Comparison of ENCODE assay signal across 8 cellular contexts in genomic region chr13:113152894-113153809, GRCh38. TPM values are rescaled to one million over a fixed set of nuclear protein-coding genes. Genes with fewer than 3 reads are reported as not detected.
A peak's percentile ranks its signal among the peaks of the same experiment; 100 is the strongest.
DNase-seq lines count a peak whose midpoint lies in the region; ATAC-seq and TF ChIP-seq lines count a peak whose summit lies in the region.

No MANE protein-coding gene starts in this region.

- H3K9ac ChIP-seq in smooth muscle cell (ENCODE audit: low read depth) = peak overlapping the region; percentile 61

- no peaks in the 10 kb centered on the region for H3K79me2 ChIP-seq in smooth muscle cell (ENCODE audit: low read depth)

- no peaks in the 10 kb centered on the region for H3K9me3 ChIP-seq in CD4-positive, CD25-positive, alpha-beta regulatory T cell (ENCODE audit: control insufficient read depth in 2 of 2, low read length in 2 of 2)
- H3K9me3 ChIP-seq in body of pancreas = no peaks in the 10 kb centered on the region
- no peaks in the 10 kb centered on the region for H3K9me3 ChIP-seq in smooth muscle cell (replicated peaks; ENCODE audit: low read depth)

- H3K27me3 Mint-ChIP-seq in CD4-positive, CD25-positive, alpha-beta regulatory T cell = peaks cover 7% of the 10 kb centered on the region
- peaks cover 18 to 29% (median 24%) of the 10 kb centered on the region in 3 donors for H3K27me3 Mint-ChIP-seq in immature natural killer cell (ENCODE audit: low read depth in 3 of 3)

- intact Hi-C loops in body of pancreas (cut with DNase I) = no loop called here

- H3K9me3 Mint-ChIP-seq in CD4-positive, CD25-positive, alpha-beta regulatory T cell = peaks cover 0 to 3% (median 0%) of the 10 kb centered on the region in 7 donors
- no peaks in the 10 kb centered on the region for H3K9me3 Mint-ChIP-seq in immature natural killer cell

- H3K4me1 Mint-ChIP-seq in CD4-positive, CD25-positive, alpha-beta regulatory T cell = peaks cover 6 to 22% (median 13%) of the 10 kb centered on the region in 4 donors
- H3K4me1 Mint-ChIP-seq in immature natural killer cell = peaks cover 25 to 30% of the 10 kb centered on the region in 2 donors

- H3K36me3 Mint-ChIP-seq in CD4-positive, CD25-positive, alpha-beta regulatory T cell = no peaks in the 10 kb centered on the region
- no peaks in the 10 kb centered on the region for H3K36me3 Mint-ChIP-seq in immature natural killer cell

- H3F3A ChIP-seq in smooth muscle cell (ENCODE audit: low read depth) = peaks cover 5% of the 10 kb centered on the region

- TF ChIP-seq CTCF in body of pancreas (IDR thresholded peaks at IDR 0.05) (no peak), smooth muscle cell (IDR thresholded peaks at IDR 0.05; ENCODE audit: borderline replicate concordance, insufficient read depth, poor library complexity, severe bottlenecking) (no peak)

- TF ChIP-seq POLR2A in body of pancreas (IDR thresholded peaks at IDR 0.05) = no peak

- H3K27ac ChIP-seq in CD4-positive, CD25-positive, alpha-beta regulatory T cell (ENCODE audit: insufficient read depth, low read length, poor library complexity, severe bottlenecking) = peak overlapping the region; percentile 24
- peak overlapping the region; percentile 60 to 89 (median 86) for H3K27ac ChIP-seq in body of pancreas
- H3K27ac ChIP-seq in smooth muscle cell (ENCODE audit: low read depth) = peak overlapping the region; percentile 74

- H2AFZ ChIP-seq in smooth muscle cell (ENCODE audit: low read depth) = peak overlapping the region; percentile 88

- no peaks in the 10 kb centered on the region for H3K36me3 ChIP-seq in CD4-positive, CD25-positive, alpha-beta regulatory T cell (ENCODE audit: control insufficient read depth, insufficient read depth, low read length)
- H3K36me3 ChIP-seq in body of pancreas (replicated peaks in 1 of 2; ENCODE audit: insufficient read depth in 1 of 2, low read depth in 2 of 2) (no peaks in the 10 kb centered on the region), smooth muscle cell (ENCODE audit: low read depth) (no peaks in the 10 kb centered on the region)

- 24 to 39% methylated on average over 31 to 58 of the region's 62 CpGs for WGBS in body of pancreas, 2 donors
- WGBS in smooth muscle cell (ENCODE audit: low lambda C conversion rate) = 11% methylated on average over 54 of the region's 62 CpGs

- H3K4me2 ChIP-seq in smooth muscle cell = peak overlapping the region; percentile 89

- peak overlapping the region; percentile 86 to 94 (median 90) for H3K4me3 Mint-ChIP-seq in CD4-positive, CD25-positive, alpha-beta regulatory T cell
- peak overlapping the region; percentile 85 to 94 (median 87) for H3K4me3 Mint-ChIP-seq in immature natural killer cell

- peak overlapping the region; percentile 82 for H3K4me3 ChIP-seq in CD4-positive, CD25-positive, alpha-beta regulatory T cell (ENCODE audit: low read depth, low read length)
- peak overlapping the region in 1 of 2 donors; percentile 19 for H3K4me3 ChIP-seq in body of pancreas
- H3K4me3 ChIP-seq in smooth muscle cell = peak overlapping the region; percentile 49

- no peaks in the 10 kb centered on the region for H3K27me3 ChIP-seq in CD4-positive, CD25-positive, alpha-beta regulatory T cell (ENCODE audit: control insufficient read depth, insufficient read depth, low read length)
- H3K27me3 ChIP-seq in body of pancreas = no peaks in the 10 kb centered on the region
- no peaks in the 10 kb centered on the region for H3K27me3 ChIP-seq in smooth muscle cell (ENCODE audit: low read depth)

- DNase-seq in CD4-positive, CD25-positive, alpha-beta regulatory T cell = peak; percentile 17 to 20 (median 17)
- peak; percentile 62 for DNase-seq in NCI-H748 (lab: John Stamatoyannopoulos, UW; ENCODE audit: unreplicated experiment)
- DNase-seq in body of pancreas = peak; percentile 53 to 62 (median 61)
- peak in 2 of 3 donors; percentile 22 to 30 for DNase-seq in immature natural killer cell
- no peak for DNase-seq in smooth muscle cell (lab: John Stamatoyannopoulos, UW; ENCODE audit: unreplicated experiment)
- DNase-seq in NOMO-1 (lab: John Stamatoyannopoulos, UW; ENCODE audit: unreplicated experiment in 2 of 2) = no peak
- DNase-seq in OCI-M2 (lab: John Stamatoyannopoulos, UW; ENCODE audit: unreplicated experiment) = no peak

- ATAC-seq in CD4-positive, CD25-positive, alpha-beta regulatory T cell (ENCODE audit: low read depth in 2 of 2) = peak; percentile 16 to 27
- peak; percentile 34 for ATAC-seq in GM21576 (IDR thresholded peaks at IDR 0.05; ENCODE audit: unreplicated experiment)
- ATAC-seq in body of pancreas = peak; percentile 61

- H3K27ac Mint-ChIP-seq in CD4-positive, CD25-positive, alpha-beta regulatory T cell = peak overlapping the region; percentile 90 to 96 (median 90)
- H3K27ac Mint-ChIP-seq in immature natural killer cell = peak overlapping the region; percentile 69 to 96 (median 91)

- H3K4me1 ChIP-seq in CD4-positive, CD25-positive, alpha-beta regulatory T cell (ENCODE audit: control insufficient read depth, insufficient read depth, low read length, poor library complexity, severe bottlenecking) = peaks cover 21% of the 10 kb centered on the region
- peaks cover 16% of the 10 kb centered on the region for H3K4me1 ChIP-seq in body of pancreas
- H3K4me1 ChIP-seq in smooth muscle cell (ENCODE audit: low read depth) = peaks cover 8% of the 10 kb centered on the region

- no peaks in the 10 kb centered on the region for H4K20me1 ChIP-seq in smooth muscle cell (ENCODE audit: low read depth)

RNA-seq across cellular contexts. Expression of gene PROZ, which starts 5.3 kb away (rescaled TPM):
- total RNA-seq in CD4-positive, CD25-positive, alpha-beta regulatory T cell = not detected
- under 1 TPM in 2 of 4 donors, not detected in 2; 0.15 TPM for polyA plus RNA-seq in CD4-positive, CD25-positive, alpha-beta regulatory T cell
- total RNA-seq in body of pancreas (not detected), smooth muscle cell (not detected in 2 replicates)
- polyA plus RNA-seq in immature natural killer cell (not detected), smooth muscle cell (not detected in 2 replicates)

RNA-seq across cellular contexts. Expression of gene F10, which starts 30.6 kb away (rescaled TPM):
- total RNA-seq in CD4-positive, CD25-positive, alpha-beta regulatory T cell = not detected
- under 1 TPM in 1 of 4 donors, not detected in 3; 0.11 TPM for polyA plus RNA-seq in CD4-positive, CD25-positive, alpha-beta regulatory T cell
- 1 to 10 TPM; 2.3 to 6.7 TPM for total RNA-seq in body of pancreas
- polyA plus RNA-seq in immature natural killer cell = not detected
- 17.1 and 19.4 TPM in 2 replicates for total RNA-seq in smooth muscle cell
- 28.2 and 43.7 TPM in 2 replicates for polyA plus RNA-seq in smooth muscle cell

RNA-seq across cellular contexts. Expression of gene F7, which starts 47.6 kb away (rescaled TPM):
- not detected for total RNA-seq in CD4-positive, CD25-positive, alpha-beta regulatory T cell
- not detected for polyA plus RNA-seq in CD4-positive, CD25-positive, alpha-beta regulatory T cell
- not detected for total RNA-seq in body of pancreas
- polyA plus RNA-seq in immature natural killer cell = under 1 TPM in 1 of 3 donors, not detected in 2; 0.77 TPM
- 0.63 and 1.7 TPM in 2 replicates for total RNA-seq in smooth muscle cell
- 1.7 TPM in 2 replicates for polyA plus RNA-seq in smooth muscle cell

RNA-seq across cellular contexts. Expression of gene PCID2, which starts 55.3 kb away (rescaled TPM):
- total RNA-seq in CD4-positive, CD25-positive, alpha-beta regulatory T cell = 46.8 TPM
- polyA plus RNA-seq in CD4-positive, CD25-positive, alpha-beta regulatory T cell = 10 to 100 TPM; 68.5 to 95.4 (median 83.9) TPM
- total RNA-seq in body of pancreas (10 to 100 TPM; 23.7 to 33.7 TPM), smooth muscle cell (25.5 and 27.1 TPM in 2 replicates)
- polyA plus RNA-seq in immature natural killer cell (10 to 100 TPM; 47.8 to 63.2 (median 60.2) TPM), smooth muscle cell (26.2 and 32.5 TPM in 2 replicates)

RNA-seq across cellular contexts. Expression of gene CUL4A, which starts 56.3 kb away (rescaled TPM):
- total RNA-seq in CD4-positive, CD25-positive, alpha-beta regulatory T cell = 76.4 TPM
- polyA plus RNA-seq in CD4-positive, CD25-positive, alpha-beta regulatory T cell = 10 to 100 TPM; 46.5 to 54.7 (median 52.9) TPM
- total RNA-seq in body of pancreas (10 to 100 TPM; 44.4 to 62.3 TPM), smooth muscle cell (61.5 and 62.7 TPM in 2 replicates)
- polyA plus RNA-seq in immature natural killer cell (10 to 100 TPM; 27.8 to 56.4 (median 53.3) TPM), smooth muscle cell (40.3 and 42.3 TPM in 2 replicates)

Comparison
In these comparisons a context has a peak if more than half of its experiments do, and no peak if none do; other contexts are left out.
1. DNase-seq: peak in CD4-positive, CD25-positive, alpha-beta regulatory T cell (3 of 3), NCI-H748 (single experiment), body of pancreas (4 of 4) and immature natural killer cell (2 of 3); none in smooth muscle cell (single experiment), NOMO-1 (0 of 2) and OCI-M2 (single experiment).
2. H3K27ac ChIP-seq: peak in every context shown above with its lines; median percentile 86 in body of pancreas; 74 in smooth muscle cell; 24 in CD4-positive, CD25-positive, alpha-beta regulatory T cell.
3. Peak in every context shown above with its lines, with median percentiles within 50 percentile points of each other: ATAC-seq.